Comparison of ENCODE assay signal across 27 cellular contexts in genomic region chr12:74015118-74015517, GRCh38.
"Had no signal": no experiment of that assay in that cellular context is flagged by ENCODE, and none has a peak within 500 bp of the region (broad histone marks: within the 10 kb centered on the region; RNA-seq: fewer than 3 reads in every experiment).

No MANE protein-coding gene starts in this region.

- H3K36me3 ChIP-seq: stomach, suprapubic skin, thoracic aorta, thyroid gland, tibial artery, tibial nerve, transverse colon, upper lobe of left lung, upper lobe of right lung, uterus, vagina had no signal

- FAIRE-seq: urothelium cell line had no signal

- H3K27me3 ChIP-seq: stomach, suprapubic skin, testis, thyroid gland, tibial artery, tibial nerve, transverse colon, upper lobe of left lung, upper lobe of right lung, uterus, vagina had no signal

- H3K4me3 ChIP-seq: stomach, suprapubic skin, testis, thoracic aorta, thyroid gland, tibial artery, tibial nerve, transverse colon, upper lobe of left lung, upper lobe of right lung, uterus, vagina had no signal

- H3K9me3 ChIP-seq: stomach, suprapubic skin, testis, thoracic aorta, thyroid gland, tibial artery, tibial nerve, transverse colon, upper lobe of left lung, upper lobe of right lung, uterus, vagina had no signal

- H3K4me1 ChIP-seq: stomach, suprapubic skin, testis, thyroid gland, tibial artery, tibial nerve, transverse colon, upper lobe of left lung, upper lobe of right lung, uterus, vagina had no signal

- DNase-seq: stimulated activated CD4-positive, alpha-beta T cell treated with anti-CD3 and anti-CD28 coated beads, Interleukin-2, amount 100 ng/mL, for 48 hours; stimulated activated CD4-positive, alpha-beta T cell treated with anti-CD3 and anti-CD28 coated beads, Interleukin-4, amount 100 ng/mL, for 1 hour; stimulated activated CD4-positive, alpha-beta T cell treated with anti-CD3 and anti-CD28 coated beads, Interleukin-4, amount 100 ng/mL, for 24 hours; stimulated activated CD4-positive, alpha-beta T cell treated with anti-CD3 and anti-CD28 coated beads, Interleukin-4, amount 100 ng/mL, for 4 hours; stimulated activated CD8-positive, alpha-beta memory T cell treated with anti-CD3 and anti-CD28 coated beads, Interleukin-4, amount 100 ng/mL, for 48 hours; stimulated activated naive B cell treated with anti-CD40 and anti-IgM and Interleukin-4, amounts not matched to agents 10 μg/mL and 1 μg/mL and 100 μg/mL, for 72 hours; stimulated activated naive CD4-positive, alpha-beta T cell; stimulated activated naive CD4-positive, alpha-beta T cell treated with Interleukin-2 at 50 U/mL for 16 hours; stimulated activated naive CD8-positive, alpha-beta T cell treated with anti-CD3 and anti-CD28 coated beads, Interleukin-15, amount 100 ng/mL, for 72 hours; stimulated activated naive CD8-positive, alpha-beta T cell treated with anti-CD3 and anti-CD28 coated beads, Interleukin-15, Interleukin-2, amounts not matched to agents 100 U/mL and 50 U/mL, for 24 hours; stomach; substantia nigra; testis; thyroid gland; tibial artery; transverse colon; trophoblast cell; upper lobe of left lung; upper lobe of right lung; uterus had no signal

- H3K27ac ChIP-seq: stomach, suprapubic skin, testis, thoracic aorta, thyroid gland, tibial artery, tibial nerve, transverse colon, upper lobe of left lung, upper lobe of right lung, uterus, vagina had no signal

- ATAC-seq: stimulated activated effector memory CD8-positive, alpha-beta T cell treated with anti-CD3 and anti-CD28 coated beads, Interleukin-12 subunit alpha, Interleukin-12 subunit beta, amount 100 ng/mL, for 72 hours; stimulated activated memory B cell treated with anti-CD40 and anti-IgM and Interleukin-4, amounts not matched to agents 10 μg/mL and 1 μg/mL and 100 μg/mL, for 72 hours; stimulated activated naive B cell treated with anti-CD40 and anti-IgM and Interleukin-4, amounts not matched to agents 10 μg/mL and 1 μg/mL and 100 μg/mL, for 72 hours; stimulated activated naive CD8-positive, alpha-beta T cell treated with anti-CD3 and anti-CD28 coated beads, Interleukin-15, amount 100 ng/mL, for 72 hours; stimulated activated naive CD8-positive, alpha-beta T cell treated with anti-CD3 and anti-CD28 coated beads, Interleukin-15, Interleukin-2, amounts not matched to agents 100 U/mL and 50 U/mL, for 24 hours; upper lobe of right lung had no signal
